19 cellular contexts compared by ENCODE assay signal in the genomic region with DNA sequence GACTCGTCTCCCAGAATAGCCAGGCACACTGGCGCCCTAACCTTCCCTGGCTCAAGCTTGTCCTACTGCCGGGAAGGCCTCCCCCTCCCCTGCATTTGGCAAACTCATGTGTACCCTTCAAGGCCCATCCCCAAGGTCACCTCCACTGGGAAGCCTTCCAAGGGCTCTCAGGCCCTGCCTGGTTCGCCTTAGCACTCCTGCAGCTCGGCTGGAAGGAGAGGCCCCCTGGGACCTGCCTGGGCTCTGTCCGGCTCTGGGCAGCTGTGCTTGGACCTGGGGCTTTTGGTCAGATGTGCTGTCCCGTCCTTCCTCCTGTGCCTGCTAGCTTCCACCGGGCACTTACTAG. TPM values are rescaled to one million over a fixed set of nuclear protein-coding genes. Genes with fewer than 3 reads are reported as not detected.
"Had no signal": no experiment of that assay in that cellular context is flagged by ENCODE, and none has a peak within 500 bp of the region (broad histone marks: within the 10 kb centered on the region; RNA-seq: fewer than 3 reads in every experiment).

No MANE protein-coding gene starts in this region.

- H3K4me3 Mint-ChIP-seq: activated CD4-positive, alpha-beta T cell treated with anti-CD3 and anti-CD28 coated beads for 36 hours; activated CD8-positive, alpha-beta T cell treated with anti-CD3 and anti-CD28 coated beads for 36 hours; T-cell had no signal

- DNase-seq: activated CD4-positive, alpha-beta T cell treated with anti-CD3 and anti-CD28 coated beads for 36 hours; activated CD8-positive, alpha-beta memory T cell treated with anti-CD3 and anti-CD28 coated beads, Interleukin-2, amount 50 U/mL, for 4 hours; activated CD8-positive, alpha-beta T cell treated with anti-CD3 and anti-CD28 coated beads for 36 hours; activated naive CD4-positive, alpha-beta T cell treated with Interleukin-2 at 50 U/mL for 16 hours; central memory CD4-positive, alpha-beta T cell; effector memory CD4-positive, alpha-beta T cell; gastrocnemius medialis; kidney; midbrain; sigmoid colon; stimulated activated CD4-positive, alpha-beta T cell treated with anti-CD3 and anti-CD28 coated beads, Interleukin-2, amount 100 ng/mL, for 48 hours; stimulated activated naive CD4-positive, alpha-beta T cell treated with Interleukin-2 at 50 U/mL for 16 hours; T1000; upper lobe of left lung had no signal

- H3K4me1 Mint-ChIP-seq: activated CD4-positive, alpha-beta T cell treated with anti-CD3 and anti-CD28 coated beads for 36 hours had no signal

- H3K9me3 ChIP-seq: gastrocnemius medialis, sigmoid colon, upper lobe of left lung had no signal

- ATAC-seq: activated CD4-positive, alpha-beta T cell treated with anti-CD3 and anti-CD28 coated beads for 36 hours; activated CD8-positive, alpha-beta T cell treated with anti-CD3 and anti-CD28 coated beads for 36 hours; gastrocnemius medialis; T-cell had no signal

- H3K9me3 Mint-ChIP-seq: activated CD8-positive, alpha-beta T cell treated with anti-CD3 and anti-CD28 coated beads for 36 hours; T-cell had no signal

- H3K27ac ChIP-seq: epithelial cell of prostate, sigmoid colon, VCaP had no signal

- H3K27me3 ChIP-seq: sigmoid colon had no signal

- H3K4me3 ChIP-seq: gastrocnemius medialis, sigmoid colon, upper lobe of left lung had no signal

- H3K36me3 Mint-ChIP-seq: T-cell had no signal

- H3K27ac Mint-ChIP-seq: activated CD4-positive, alpha-beta T cell treated with anti-CD3 and anti-CD28 coated beads for 36 hours; activated CD8-positive, alpha-beta T cell treated with anti-CD3 and anti-CD28 coated beads for 36 hours had no signal

- H3K36me3 ChIP-seq: gastrocnemius medialis, sigmoid colon, upper lobe of left lung had no signal

RNA-seq across cellular contexts. Expression of a gene that starts 15.6 kb away (rescaled TPM):
- total RNA-seq: activated CD4-positive, alpha-beta T cell treated with anti-CD3 and anti-CD28 coated beads for 36 hours; activated CD8-positive, alpha-beta T cell treated with anti-CD3 and anti-CD28 coated beads for 36 hours; kidney; lower leg skin; omental fat pad had no signal
